In genomic region chr4:6327220-6327917, GRCh38 we compare ENCODE assay signal across 7 cellular contexts. TPM values are rescaled to one million over a fixed set of nuclear protein-coding genes. Genes with fewer than 3 reads are reported as not detected.
DNase-seq lines count a peak whose midpoint lies in the region; ATAC-seq and TF ChIP-seq lines count a peak whose summit lies in the region.

No MANE protein-coding gene starts in this region.

- POLR2A ChIA-PET in activated CD4-positive, alpha-beta memory T cell treated with anti-CD3 and anti-CD28 coated beads, Interleukin-2, amount 10 ng/mL, durations not matched to agents 7 days and 5 days (lab: Charles Lee): interaction anchor here (0.9 to 1.9 kb wide), 5 partner anchors 11 to 129 kb away, joined by 4 to 8 read pairs (median 5); partner anchors contain the start of gene JAKMIP1

- H3K4me3 Mint-ChIP-seq in activated CD4-positive, alpha-beta memory T cell treated with anti-CD3 and anti-CD28 coated beads, Interleukin-2, amount 10 ng/mL, durations not matched to agents 7 days and 5 days: no peak overlapping the region

- peaks cover 33% of the 10 kb centered on the region for H3K27me3 Mint-ChIP-seq in activated CD4-positive, alpha-beta memory T cell treated with anti-CD3 and anti-CD28 coated beads, Interleukin-2, amount 10 ng/mL, durations not matched to agents 7 days and 5 days

- ATAC-seq in HG02938 (IDR thresholded peaks at IDR 0.05; ENCODE audit: unreplicated experiment): peak; percentile 50

- CTCF ChIA-PET in activated CD4-positive, alpha-beta memory T cell treated with anti-CD3 and anti-CD28 coated beads, Interleukin-2, amount 10 ng/mL, durations not matched to agents 7 days and 5 days (lab: Charles Lee): interaction anchor here (0.6 to 14.4 kb wide), 25 partner anchors 11 to 507 kb away, joined by 3 to 341 read pairs (median 4); partner anchors contain the start of gene WFS1

- DNase-seq in NCI-H524 (lab: John Stamatoyannopoulos, UW) (peak; percentile 33 to 65), dermis microvascular lymphatic vessel endothelial cell (ENCODE audit: low read depth in 2 of 2) (peak; percentile 43 to 72), lung microvascular endothelial cell (ENCODE audit: low read depth in 2 of 2) (peak; percentile 72 to 85)
- DNase-seq in activated CD4-positive, alpha-beta memory T cell treated with anti-CD3 and anti-CD28 coated beads, Interleukin-2, amount 10 ng/mL, durations not matched to agents 7 days and 5 days: peak; percentile 84
- peak; percentile 69 for DNase-seq in stimulated activated CD8-positive, alpha-beta memory T cell treated with anti-CD3 and anti-CD28 coated beads, Interleukin-15, amount 100 ng/mL, for 24 hours (ENCODE audit: low read depth)

- H3K36me3 Mint-ChIP-seq in activated CD4-positive, alpha-beta memory T cell treated with anti-CD3 and anti-CD28 coated beads, Interleukin-2, amount 10 ng/mL, durations not matched to agents 7 days and 5 days (ENCODE audit: low read depth): no peaks in the 10 kb centered on the region

- peaks cover 3% of the 10 kb centered on the region for H3K9me3 Mint-ChIP-seq in activated CD4-positive, alpha-beta memory T cell treated with anti-CD3 and anti-CD28 coated beads, Interleukin-2, amount 10 ng/mL, durations not matched to agents 7 days and 5 days

- TF ChIP-seq CTCF in GM12873 (IDR thresholded peaks at IDR 0.05; ENCODE audit: insufficient read depth, low read depth, low read length, missing control alignments): peak; percentile 95

- no peak overlapping the region for H3K27ac Mint-ChIP-seq in activated CD4-positive, alpha-beta memory T cell treated with anti-CD3 and anti-CD28 coated beads, Interleukin-2, amount 10 ng/mL, durations not matched to agents 7 days and 5 days

- peaks cover 27% of the 10 kb centered on the region for H3K4me1 Mint-ChIP-seq in activated CD4-positive, alpha-beta memory T cell treated with anti-CD3 and anti-CD28 coated beads, Interleukin-2, amount 10 ng/mL, durations not matched to agents 7 days and 5 days

RNA-seq across cellular contexts. Expression of gene WFS1, which starts 57.7 kb away (rescaled TPM):
- total RNA-seq in activated CD4-positive, alpha-beta memory T cell treated with anti-CD3 and anti-CD28 coated beads, Interleukin-2, amount 10 ng/mL, durations not matched to agents 7 days and 5 days: 1 to 10 TPM; 2.4 to 3.5 TPM
- total RNA-seq in dermis microvascular lymphatic vessel endothelial cell: 23.4 and 103 TPM in 2 replicates
- 42.1 and 107 TPM in 2 replicates for total RNA-seq in lung microvascular endothelial cell

Comparison
In these comparisons a context has a peak if more than half of its experiments do, and no peak if none do; other contexts are left out.
1. Peak in every context shown above with its lines: DNase-seq and ATAC-seq.